Comparison of ENCODE assay signal across 12 cellular contexts in the genomic region with DNA sequence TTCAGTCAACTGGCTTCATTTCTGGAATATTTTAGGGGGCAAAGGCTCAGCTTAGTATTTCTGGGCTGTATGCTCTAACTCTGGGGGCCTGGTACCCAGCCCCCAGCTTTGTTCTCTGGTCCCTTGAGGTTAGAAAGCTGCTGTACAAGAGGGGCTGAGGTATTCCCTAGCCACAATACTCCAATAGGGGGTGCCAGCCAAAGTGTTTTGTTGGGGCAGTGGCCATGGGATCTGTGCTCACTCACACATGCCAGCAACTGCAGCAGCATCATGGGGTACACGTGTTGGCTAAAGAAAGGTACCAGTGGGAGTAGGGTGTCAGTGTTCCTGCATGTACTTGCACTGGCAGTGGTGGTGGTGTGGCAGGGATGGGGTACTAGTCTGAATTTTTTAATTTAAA.
A peak's percentile ranks its signal among the peaks of the same experiment; 100 is the strongest.
DNase-seq lines count a peak whose midpoint lies in the region; ATAC-seq and TF ChIP-seq lines count a peak whose summit lies in the region.
"Had no signal": no experiment of that assay in that cellular context is flagged by ENCODE, and none has a peak within 500 bp of the region (broad histone marks: within the 10 kb centered on the region; RNA-seq: fewer than 3 reads in every experiment).

No MANE protein-coding gene starts in this region.

- no peak for ATAC-seq in HG03571 (IDR thresholded peaks at IDR 0.05; ENCODE audit: unreplicated experiment)

- no peak overlapping the region for H3K27ac ChIP-seq in H9 (ENCODE audit: insufficient read length, low read depth, low read length)
- no peak overlapping the region for H3K27ac ChIP-seq in endodermal cell (ENCODE audit: low read depth, low read length)
- no peak overlapping the region for H3K27ac ChIP-seq in mesendoderm (ENCODE audit: low read depth, low read length)
- H3K27ac ChIP-seq: C4-2B had no signal

- H3K79me2 ChIP-seq in H9 (ENCODE audit: insufficient read depth, low read length) (no peaks in the 10 kb centered on the region), mesendoderm (ENCODE audit: control insufficient read depth, insufficient read depth, low read length) (no peaks in the 10 kb centered on the region)

- no peak overlapping the region for H2BK12ac ChIP-seq in H9 (ENCODE audit: insufficient read length, low read depth, low read length)

- DNase-seq in H9 (peak; percentile 56), endodermal cell (peak; percentile 63), mesendoderm (peak; percentile 7), OCI-M1 (lab: John Stamatoyannopoulos, UW) (no peak)
- no peak for DNase-seq in activated CD4-positive, alpha-beta T cell treated with anti-CD3 and anti-CD28 coated beads for 48 hours
- DNase-seq: ACHN; CD4-positive, alpha-beta T cell; DMS79 treated with DMSO at 0.1 percent for 48 hours; GF-D8; KG1 had no signal

- H2BK15ac ChIP-seq in H9 (ENCODE audit: low read depth, low read length) (no peak overlapping the region), mesendoderm (replicated peaks; ENCODE audit: low read depth) (no peak overlapping the region)

- H3K4me3 Mint-ChIP-seq in H9, result no peak overlapping the region
- no peak overlapping the region for H3K4me3 Mint-ChIP-seq in endodermal cell
- H3K4me3 Mint-ChIP-seq: CD4-positive, alpha-beta T cell had no signal

- no peaks in the 10 kb centered on the region for H3K27me3 Mint-ChIP-seq in H9 (ENCODE audit: low read depth)
- no peaks in the 10 kb centered on the region for H3K27me3 Mint-ChIP-seq in endodermal cell (ENCODE audit: insufficient read depth)

- H3K36me3 ChIP-seq in endodermal cell (ENCODE audit: control insufficient read depth, insufficient read depth, low read length), result no peaks in the 10 kb centered on the region
- H3K36me3 ChIP-seq in mesendoderm (ENCODE audit: control insufficient read depth, insufficient read depth, low read length), result no peaks in the 10 kb centered on the region

- H3T11ph ChIP-seq in H9 (ENCODE audit: low read length), result no peak overlapping the region

- H3K79me1 ChIP-seq in H9 (ENCODE audit: insufficient read depth, low read depth, low read length, poor library complexity, severe bottlenecking), result no peaks in the 10 kb centered on the region
- H3K79me1 ChIP-seq in mesendoderm (ENCODE audit: low read length), result no peaks in the 10 kb centered on the region

- H2AFZ ChIP-seq in H9 (ENCODE audit: low read length), result no peak overlapping the region

- H3K18ac ChIP-seq in H9 (ENCODE audit: insufficient read length, low read depth, low read length) (no peak overlapping the region), mesendoderm (ENCODE audit: low read length) (no peak overlapping the region)

- H3K9me3 Mint-ChIP-seq in H9 (peaks cover 0 to 4% of the 10 kb centered on the region in 2 experiments; a peak in 1 of 5 replicates), endodermal cell (no peaks in the 10 kb centered on the region)

- no peaks in the 10 kb centered on the region for H4K20me1 ChIP-seq in H9 (ENCODE audit: control insufficient read depth, insufficient read depth, insufficient read length)

- H2BK20ac ChIP-seq in H9 (ENCODE audit: low read depth, low read length, poor library complexity, severe bottlenecking), result no peak overlapping the region

- H3K4me2 ChIP-seq in H9 (ENCODE audit: insufficient read depth, insufficient read length, low read length) (no peak overlapping the region), mesendoderm (ENCODE audit: low read length) (no peak overlapping the region)

- no peak overlapping the region for H3K56ac ChIP-seq in H9 (ENCODE audit: insufficient read length, low read depth, low read length)
- no peak overlapping the region for H3K56ac ChIP-seq in mesendoderm (ENCODE audit: low read length)

- H3K4ac ChIP-seq in H9 (ENCODE audit: low read depth, low read length) (no peak overlapping the region), mesendoderm (ENCODE audit: low read depth, low read length) (no peak overlapping the region)

- no peak overlapping the region for H4K91ac ChIP-seq in H9 (ENCODE audit: insufficient read length, low read depth, low read length)

- TF ChIP-seq CTCF in H9 (conservative IDR thresholded peaks at IDR 0.05) (peak; percentile 42; the same call in 2 of the 3 replicates), endodermal cell (conservative IDR thresholded peaks at IDR 0.05) (peak; percentile 49)

- H2AK5ac ChIP-seq in H9 (ENCODE audit: insufficient read length, low read length) (no peak overlapping the region), mesendoderm (ENCODE audit: low read length) (no peak overlapping the region)

- H3K27me3 ChIP-seq in H9 (ENCODE audit: insufficient read depth, low read length), result no peaks in the 10 kb centered on the region
- H3K27me3 ChIP-seq in endodermal cell (ENCODE audit: control insufficient read depth, insufficient read depth, low read length, poor library complexity, severe bottlenecking), result no peaks in the 10 kb centered on the region
- H3K27me3 ChIP-seq in mesendoderm (ENCODE audit: insufficient read depth, low read length, poor library complexity), result no peaks in the 10 kb centered on the region

- H3K9ac ChIP-seq in H9 (ENCODE audit: extremely low read depth, insufficient read length, low read length) (no peak overlapping the region), endodermal cell (ENCODE audit: extremely low read depth, low read length, poor library complexity, severe bottlenecking) (no peak overlapping the region), mesendoderm (ENCODE audit: low read length) (no peak overlapping the region)

- H3K27ac Mint-ChIP-seq in H9 (no peak overlapping the region), endodermal cell (no peak overlapping the region)
- H3K27ac Mint-ChIP-seq: CD4-positive, alpha-beta T cell had no signal

- no CpG with 5 or more reads among the region's 1 CpG for WGBS in H9 (ENCODE audit: extremely low coverage, insufficient read length, low lambda C conversion rate)
- WGBS in endodermal cell (ENCODE audit: insufficient coverage in 1 of 2, insufficient read length in 1 of 2), 2 experiments, result 20 to 43% methylated on average over 1 of the region's 1 CpG
- WGBS in mesendoderm (ENCODE audit: extremely low coverage, insufficient coverage, low lambda C conversion rate), result no CpG with 5 or more reads among the region's 1 CpG

- H4K5ac ChIP-seq in H9 (ENCODE audit: insufficient read length, low read depth, low read length), result no peak overlapping the region
- no peak overlapping the region for H4K5ac ChIP-seq in mesendoderm (ENCODE audit: low read length)

- H3K4me1 ChIP-seq in H9 (ENCODE audit: insufficient read depth, low read length), result no peaks in the 10 kb centered on the region
- H3K4me1 ChIP-seq in endodermal cell (ENCODE audit: control insufficient read depth, insufficient read depth, low read length), result no peaks in the 10 kb centered on the region
- H3K4me1 ChIP-seq in mesendoderm (ENCODE audit: control insufficient read depth, low read depth, low read length), result no peaks in the 10 kb centered on the region

- H3K23ac ChIP-seq in H9 (ENCODE audit: insufficient read length, low read depth, low read length) (no peak overlapping the region), mesendoderm (ENCODE audit: low read length) (no peak overlapping the region)

- H4K8ac ChIP-seq in H9 (replicated peaks; ENCODE audit: insufficient read length, low read depth, low read length) (no peak overlapping the region), mesendoderm (ENCODE audit: low read depth, low read length) (no peak overlapping the region)

- no peaks in the 10 kb centered on the region for H3K23me2 ChIP-seq in H9 (ENCODE audit: insufficient read length, low read depth, low read length, poor library complexity, severe bottlenecking)

- H3K4me1 Mint-ChIP-seq in H9, result no peaks in the 10 kb centered on the region
- no peaks in the 10 kb centered on the region for H3K4me1 Mint-ChIP-seq in endodermal cell

- H3K4me3 ChIP-seq in endodermal cell (ENCODE audit: low read length) (no peak overlapping the region), mesendoderm (ENCODE audit: low read length) (no peak overlapping the region)

- no peak overlapping the region for H3K14ac ChIP-seq in H9 (ENCODE audit: insufficient read depth, low read length)

- H3K9me3 ChIP-seq in H9 (ENCODE audit: control insufficient read depth, low read depth, low read length), result no peaks in the 10 kb centered on the region
- no peaks in the 10 kb centered on the region for H3K9me3 ChIP-seq in endodermal cell (ENCODE audit: control insufficient read depth, low read length)

- H2BK5ac ChIP-seq in H9 (ENCODE audit: insufficient read length, low read length) (no peak overlapping the region), mesendoderm (ENCODE audit: low read length) (no peak overlapping the region)

- H3K36me3 Mint-ChIP-seq in H9 (ENCODE audit: insufficient read depth in 1 of 3, low read depth in 3 of 3), result no peaks in the 10 kb centered on the region
- H3K36me3 Mint-ChIP-seq in endodermal cell (ENCODE audit: low read depth), result no peaks in the 10 kb centered on the region

- no peak overlapping the region for H2BK120ac ChIP-seq in H9 (ENCODE audit: low read depth, low read length, poor library complexity, severe bottlenecking)
- H2BK120ac ChIP-seq in mesendoderm (ENCODE audit: low read depth, low read length), result no peak overlapping the region

Comparison
In these comparisons a context has a peak if more than half of its experiments do, and no peak if none do; other contexts are left out.
1. DNase-seq: peak in H9 (single experiment), endodermal cell (single experiment) and mesendoderm (single experiment); none in OCI-M1 (single experiment) and activated CD4-positive, alpha-beta T cell treated with anti-CD3 and anti-CD28 coated beads for 48 hours (single experiment).